8 cellular contexts compared by ENCODE assay signal in the genomic region with DNA sequence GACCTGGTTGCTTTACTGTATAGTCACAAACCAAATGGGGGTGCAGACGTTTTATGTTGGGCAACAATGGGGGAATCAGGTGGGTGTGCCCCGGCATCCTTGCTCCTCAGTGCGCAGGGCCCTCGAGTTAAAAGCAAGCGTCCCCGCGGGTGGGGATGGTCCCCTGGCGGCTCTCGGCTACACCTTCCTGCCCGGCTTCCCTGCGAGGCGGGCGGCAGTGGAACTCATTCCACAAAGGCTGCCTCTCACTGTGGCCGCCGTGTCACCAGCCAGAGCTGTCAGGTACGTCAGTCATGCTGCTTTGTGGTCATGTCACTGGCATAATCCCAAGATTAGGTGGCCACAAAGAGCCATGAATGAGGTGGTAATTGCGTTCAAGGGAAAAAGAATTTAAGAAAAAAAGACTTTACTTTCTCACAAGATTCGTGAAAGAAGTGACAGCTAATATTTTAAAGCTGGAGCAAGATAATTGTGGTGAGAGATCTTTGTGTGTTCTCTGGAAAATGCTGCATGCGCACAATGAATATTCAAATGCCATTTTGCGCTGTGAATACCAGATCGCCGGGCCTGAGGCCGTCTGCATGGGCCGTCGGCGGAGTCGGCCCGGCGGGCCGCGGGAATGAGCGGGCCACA.
DNase-seq lines count a peak whose midpoint lies in the region; ATAC-seq and TF ChIP-seq lines count a peak whose summit lies in the region.

No MANE protein-coding gene starts in this region.

- H4K20me1 ChIP-seq in smooth muscle cell (ENCODE audit: low read depth): no peaks in the 10 kb centered on the region

- H3K4me3 ChIP-seq in Caco-2 (ENCODE audit: low read depth, low read length) (peak overlapping the region; percentile 56), smooth muscle cell (peak overlapping the region; percentile 43)

- H3K9me3 ChIP-seq in Caco-2 (0 out of 2 replicates have a peak, but pooled peaks cover 9% of the 10 kb centered on the region), smooth muscle cell (replicated peaks; ENCODE audit: low read depth) (no peaks in the 10 kb centered on the region)

- H3K4me1 Mint-ChIP-seq in Caco-2 (ENCODE audit: low read depth, unreplicated experiment): peaks cover 7% of the 10 kb centered on the region
- peaks cover 29% of the 10 kb centered on the region for H3K4me1 Mint-ChIP-seq in activated CD8-positive, alpha-beta T cell treated with anti-CD3 and anti-CD28 coated beads, Interleukin-2, amount 10 ng/mL, durations not matched to agents 7 days and 5 days (ENCODE audit: low read depth)

- H3K27me3 ChIP-seq in Caco-2 (replicated peaks; ENCODE audit: control insufficient read depth, insufficient read depth, low read length) (no peaks in the 10 kb centered on the region), smooth muscle cell (ENCODE audit: low read depth) (no peaks in the 10 kb centered on the region)

- peaks cover 13% of the 10 kb centered on the region for H3K36me3 Mint-ChIP-seq in Caco-2 (ENCODE audit: insufficient read depth, unreplicated experiment)
- H3K36me3 Mint-ChIP-seq in activated CD8-positive, alpha-beta T cell treated with anti-CD3 and anti-CD28 coated beads, Interleukin-2, amount 10 ng/mL, durations not matched to agents 7 days and 5 days (ENCODE audit: low read depth): peaks cover 4% of the 10 kb centered on the region

- H3K27me3 Mint-ChIP-seq in Caco-2 (ENCODE audit: insufficient read depth, unreplicated experiment): no peaks in the 10 kb centered on the region
- no peaks in the 10 kb centered on the region for H3K27me3 Mint-ChIP-seq in activated CD8-positive, alpha-beta T cell treated with anti-CD3 and anti-CD28 coated beads, Interleukin-2, amount 10 ng/mL, durations not matched to agents 7 days and 5 days (ENCODE audit: low read depth)

- H3K9me3 Mint-ChIP-seq in Caco-2 (ENCODE audit: unreplicated experiment): no peaks in the 10 kb centered on the region
- no peaks in the 10 kb centered on the region for H3K9me3 Mint-ChIP-seq in activated CD8-positive, alpha-beta T cell treated with anti-CD3 and anti-CD28 coated beads, Interleukin-2, amount 10 ng/mL, durations not matched to agents 7 days and 5 days (ENCODE audit: insufficient read depth)

- H3K79me2 ChIP-seq in smooth muscle cell (ENCODE audit: low read depth): no peaks in the 10 kb centered on the region

- DNase-seq in Caco-2: no peak
- DNase-seq in activated CD8-positive, alpha-beta T cell treated with anti-CD3 and anti-CD28 coated beads, Interleukin-2, amount 10 ng/mL, durations not matched to agents 7 days and 5 days: peak; percentile 46
- DNase-seq in germinal center (ENCODE audit: low spot score): peak; percentile 36
- no peak for DNase-seq in smooth muscle cell (lab: John Stamatoyannopoulos, UW; ENCODE audit: unreplicated experiment)
- DNase-seq in anterior cingulate cortex (lab: John Stamatoyannopoulos, UW): no peak

- peak overlapping the region; percentile 86 for H3K4me2 ChIP-seq in smooth muscle cell

- ATAC-seq in HG02884 (IDR thresholded peaks at IDR 0.05; ENCODE audit: unreplicated experiment): peak; percentile 7
- ATAC-seq in activated CD8-positive, alpha-beta T cell treated with anti-CD3 and anti-CD28 coated beads, Interleukin-2, amount 10 ng/mL, durations not matched to agents 7 days and 5 days: peak; percentile 6
- ATAC-seq in HG03280 (IDR thresholded peaks at IDR 0.05; ENCODE audit: unreplicated experiment): no peak
- ATAC-seq in HG03432 (IDR thresholded peaks at IDR 0.05; ENCODE audit: unreplicated experiment): no peak

- no TSS peak for BruUV-seq in Caco-2 (replicated peaks; lab: Mats Ljungman, UMichigan)

- no peak overlapping the region for H3K9ac ChIP-seq in smooth muscle cell (ENCODE audit: low read depth)

- peak overlapping the region; percentile 98 for H3K4me3 Mint-ChIP-seq in Caco-2 (ENCODE audit: unreplicated experiment)
- H3K4me3 Mint-ChIP-seq in activated CD8-positive, alpha-beta T cell treated with anti-CD3 and anti-CD28 coated beads, Interleukin-2, amount 10 ng/mL, durations not matched to agents 7 days and 5 days: peak overlapping the region; percentile 98

- H3K36me3 ChIP-seq in Caco-2 (ENCODE audit: control insufficient read depth, insufficient read depth, low read length): no peaks in the 10 kb centered on the region
- no peaks in the 10 kb centered on the region for H3K36me3 ChIP-seq in smooth muscle cell (ENCODE audit: low read depth)

- 66% methylated on average over 32 of the region's 32 CpGs for WGBS in smooth muscle cell (ENCODE audit: low lambda C conversion rate)

- no peak overlapping the region for H3K27ac Mint-ChIP-seq in Caco-2 (ENCODE audit: unreplicated experiment)
- peak overlapping the region; percentile 79 for H3K27ac Mint-ChIP-seq in activated CD8-positive, alpha-beta T cell treated with anti-CD3 and anti-CD28 coated beads, Interleukin-2, amount 10 ng/mL, durations not matched to agents 7 days and 5 days

- H2AFZ ChIP-seq in smooth muscle cell (ENCODE audit: low read depth): no peak overlapping the region

- CTCF ChIA-PET in Caco-2 (lab: Charles Lee): no interaction called here
- CTCF ChIA-PET in activated CD8-positive, alpha-beta T cell treated with anti-CD3 and anti-CD28 coated beads, Interleukin-2, amount 10 ng/mL, durations not matched to agents 7 days and 5 days (lab: Charles Lee): no interaction called here

- peaks cover 6% of the 10 kb centered on the region for H3K4me1 ChIP-seq in Caco-2
- H3K4me1 ChIP-seq in smooth muscle cell (ENCODE audit: low read depth): no peaks in the 10 kb centered on the region

- no peak overlapping the region for H3K27ac ChIP-seq in smooth muscle cell (ENCODE audit: low read depth)

- no peaks in the 10 kb centered on the region for H3F3A ChIP-seq in smooth muscle cell (ENCODE audit: low read depth)

- TF ChIP-seq CTCF in Caco-2 (IDR thresholded peaks at IDR 0.05; ENCODE audit: insufficient read depth in 1 of 2, low read depth in 1 of 2, low read length in 1 of 2, severe bottlenecking in 1 of 2, unreplicated experiment in 1 of 2) (no peak), smooth muscle cell (IDR thresholded peaks at IDR 0.05; ENCODE audit: borderline replicate concordance, insufficient read depth, poor library complexity, severe bottlenecking) (no peak)

- POLR2A ChIA-PET in Caco-2 (lab: Charles Lee): no interaction called here
- POLR2A ChIA-PET in activated CD8-positive, alpha-beta T cell treated with anti-CD3 and anti-CD28 coated beads, Interleukin-2, amount 10 ng/mL, durations not matched to agents 7 days and 5 days (lab: Charles Lee): no interaction called here

- intact Hi-C loops in Caco-2 (cut with micrococcal nuclease; ENCODE audit: unreplicated experiment): no loop called here

Comparison
In these comparisons a context has a peak if more than half of its experiments do, and no peak if none do; other contexts are left out.
1. DNase-seq: peak in activated CD8-positive, alpha-beta T cell treated with anti-CD3 and anti-CD28 coated beads, Interleukin-2, amount 10 ng/mL, durations not matched to agents 7 days and 5 days (single experiment) and germinal center (single experiment); none in Caco-2 (0 of 2), smooth muscle cell (single experiment) and anterior cingulate cortex (0 of 58).
2. ATAC-seq: peak in HG02884 (single experiment) and activated CD8-positive, alpha-beta T cell treated with anti-CD3 and anti-CD28 coated beads, Interleukin-2, amount 10 ng/mL, durations not matched to agents 7 days and 5 days (single experiment); none in HG03280 (single experiment) and HG03432 (single experiment).